Comparison of ENCODE assay signal across 8 cellular contexts in the genomic region with DNA sequence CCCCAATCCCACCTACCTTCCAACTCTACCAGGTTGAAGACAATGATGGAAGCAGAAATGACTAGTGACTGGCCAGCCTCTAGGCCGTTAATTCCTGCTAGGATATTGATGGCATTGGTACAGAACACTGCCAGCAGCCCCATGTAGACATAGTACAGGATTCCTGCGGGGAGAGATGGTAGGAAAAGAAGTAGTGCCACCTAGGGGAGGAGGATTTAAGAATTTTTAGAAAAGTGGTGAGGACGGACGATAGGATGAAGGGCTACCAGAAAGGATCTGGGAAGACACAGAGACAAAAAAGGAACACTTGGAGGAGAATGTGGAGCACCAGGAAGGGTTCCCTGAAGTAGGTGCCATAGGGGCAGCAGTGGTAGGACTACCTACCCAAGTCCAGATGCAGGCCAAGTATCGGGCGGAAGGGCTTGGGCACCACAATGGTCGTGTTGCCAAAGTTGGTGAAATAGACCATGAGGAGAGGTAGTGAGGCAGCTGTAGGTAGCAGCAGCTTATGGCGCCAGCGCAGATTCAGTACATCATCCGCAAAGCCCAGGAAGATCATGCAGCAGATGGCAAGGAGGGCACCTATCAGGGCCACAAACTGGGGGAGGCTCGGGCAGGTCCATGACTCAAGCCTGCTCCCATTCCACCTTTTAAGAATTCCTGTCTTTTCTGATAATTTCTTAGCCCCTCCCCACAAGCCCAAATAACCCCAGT. TPM values are rescaled to one million over a fixed set of nuclear protein-coding genes. Genes with fewer than 3 reads are reported as not detected.
DNase-seq lines count a peak whose midpoint lies in the region; ATAC-seq, FAIRE-seq and TF ChIP-seq lines count a peak whose summit lies in the region.

No MANE protein-coding gene starts in this region.

- peaks cover 17% of the 10 kb centered on the region for H3K23me2 ChIP-seq in H1 (ENCODE audit: low read depth, low read length)

- H3K9ac ChIP-seq in H1 (replicated peaks in 1 of 4; ENCODE audit: extremely low read depth in 1 of 4, low read depth in 3 of 4, low read length in 3 of 4) = peak overlapping the region in 3 of 4 experiments; percentile 25 to 92 (median 90); a peak in 5 of 7 replicates

- no peak overlapping the region for H2BK120ac ChIP-seq in H1 (replicated peaks; ENCODE audit: low read depth, low read length)

- CTCF ChIA-PET in H1 (lab: Charles Lee; ENCODE audit: partially characterized antibody) = interaction anchor here (0.7 to 2.8 kb wide), 12 partner anchors 9 to 309 kb away, joined by 3 to 11 read pairs (median 4); no protein-coding TSS in a partner anchor

- TF ChIP-seq EP300 in H1 (IDR thresholded peaks at IDR 0.05; ENCODE audit: borderline replicate concordance in 1 of 2, low read depth in 2 of 2, low read length in 2 of 2) = no peak

- H2AK5ac ChIP-seq in H1 (ENCODE audit: low read depth, low read length) = peak overlapping the region; percentile 99

- H3K9me3 ChIP-seq in H1 (ENCODE audit: insufficient read depth in 2 of 2, low read depth in 1 of 2, low read length in 1 of 2) (no peaks in the 10 kb centered on the region), neuron (ENCODE audit: low read length) (no peaks in the 10 kb centered on the region)

- H3K4me1 ChIP-seq in H1 (replicated peaks in 1 of 4; ENCODE audit: control insufficient read depth in 3 of 4, insufficient read depth in 4 of 4, low read length in 3 of 4) = peaks cover 3 to 11% (median 5%) of the 10 kb centered on the region in 4 experiments; a peak in 6 of 7 replicates
- peaks cover 25% of the 10 kb centered on the region for H3K4me1 ChIP-seq in neuron (ENCODE audit: insufficient read depth, low read length)

- no peak for DNase-seq in GM19239 (ENCODE audit: insufficient read length, low spot score)
- DNase-seq in RCC 7860 (ENCODE audit: low spot score) = peak; percentile 41
- no peak for DNase-seq in H1 (ENCODE audit: low read depth in 1 of 2, low spot score in 2 of 2)
- no peak for DNase-seq in NCI-H128 (lab: John Stamatoyannopoulos, UW; ENCODE audit: unreplicated experiment)

- peaks cover 7% of the 10 kb centered on the region for H3K79me1 ChIP-seq in H1 (ENCODE audit: low read depth, low read length)

- H4K8ac ChIP-seq in H1 (ENCODE audit: extremely low read depth, insufficient read depth, low read length) = no peak overlapping the region; the same call in 1 of the 2 replicates

- ATAC-seq in HG03469 (IDR thresholded peaks at IDR 0.05; ENCODE audit: unreplicated experiment) = no peak
- no peak for ATAC-seq in GM21529 (IDR thresholded peaks at IDR 0.05; ENCODE audit: unreplicated experiment)

- H2AFZ ChIP-seq in H1 (ENCODE audit: low read length) (no peak overlapping the region), neuron (ENCODE audit: low read depth, low read length) (no peak overlapping the region)

- no peak overlapping the region for H4K5ac ChIP-seq in H1 (ENCODE audit: insufficient read length, low read depth, low read length)

- H3K36me3 ChIP-seq in H1 (ENCODE audit: control insufficient read depth in 2 of 4, insufficient read depth in 4 of 4, low read length in 3 of 4) (peaks cover 5 to 24% (median 16%) of the 10 kb centered on the region in 4 experiments; a peak in 6 of 8 replicates), neuron (ENCODE audit: insufficient read depth, low read length) (peaks cover 24% of the 10 kb centered on the region)

- H3K4me3 ChIP-seq in H1 (ENCODE audit: extremely low read depth in 1 of 4, insufficient read depth in 2 of 4, low read depth in 3 of 4, low read length in 4 of 4) = peak overlapping the region; percentile 66 to 97 (median 90)
- H3K4me3 ChIP-seq in neuron (ENCODE audit: low read length) = peak overlapping the region; percentile 90

- H2BK12ac ChIP-seq in H1 (ENCODE audit: low read depth, low read length) = peak overlapping the region; percentile 87; the same call in 1 of the 2 replicates

- no peak overlapping the region for H4K91ac ChIP-seq in H1 (replicated peaks; ENCODE audit: insufficient read length, low read length)

- H3K4me2 ChIP-seq in H1 (ENCODE audit: insufficient read depth in 1 of 2, low read depth in 2 of 2, low read length in 2 of 2) = peak overlapping the region; percentile 92 to 98

- H3K79me2 ChIP-seq in H1 (ENCODE audit: control insufficient read depth in 1 of 2, insufficient read depth in 2 of 2, low read length in 2 of 2) = peaks cover 0 to 12% of the 10 kb centered on the region in 2 experiments; a peak in 2 of 4 replicates

- TF ChIP-seq POLR2A in H1 (IDR thresholded peaks at IDR 0.05; ENCODE audit: control extremely low read depth in 1 of 2, low read depth in 2 of 2, low read length in 2 of 2) = no peak

- peak overlapping the region; percentile 90; the same call in 1 of the 2 replicates for H2BK20ac ChIP-seq in H1 (ENCODE audit: low read length)

- peaks cover 0 to 2% of the 10 kb centered on the region in 2 experiments for H4K20me1 ChIP-seq in H1 (replicated peaks in 1 of 2; ENCODE audit: control insufficient read depth in 1 of 2, insufficient read depth in 2 of 2, low read length in 2 of 2)

- FAIRE-seq in GM19239 (lab: Jason Lieb, UNC) = peak; percentile 8
- FAIRE-seq in RCC 7860 (lab: Jason Lieb, UNC) = no peak
- no peak for FAIRE-seq in H1 (lab: Jason Lieb, UNC)

- peak overlapping the region; percentile 78 for H2BK5ac ChIP-seq in H1 (ENCODE audit: low read depth, low read length)

- H3K4ac ChIP-seq in H1 (replicated peaks; ENCODE audit: insufficient read length, low read depth, low read length) = peak overlapping the region; percentile 45

- 53% methylated on average over 11 of the region's 11 CpGs; no CpG with 5 or more reads in 1 of the 2 experiments for WGBS in H1 (ENCODE audit: extremely low coverage in 1 of 2, insufficient coverage in 1 of 2, insufficient read length in 1 of 2, insufficient replicate concordance in 2 of 2, low coverage in 1 of 2, low lambda C conversion rate in 2 of 2, missing lambda C conversion rate in 1 of 2), 2 experiments

- H3K14ac ChIP-seq in H1 (ENCODE audit: insufficient read length) = no peak overlapping the region

- POLR2A ChIA-PET in H1 (lab: Charles Lee; ENCODE audit: partially characterized antibody) = interaction anchor here (8.6 kb wide), 1 partner anchor 15 kb away, joined by 141 read pairs; the partner anchor contains the start of gene HMBS

- TF ChIP-seq RAD21 in H1 (IDR thresholded peaks at IDR 0.05 in 1 of 2, conservative IDR thresholded peaks at IDR 0.05 in 1 of 2; ENCODE audit: low read depth in 2 of 2, low read length in 2 of 2) = peak; percentile 41 to 47; a peak in 2 of 4 replicates

- H3K18ac ChIP-seq in H1 (ENCODE audit: extremely low read depth, low read length) = 0 out of 2 replicates have a peak overlapping the region, but pooled peaks have one; percentile 43

- peak overlapping the region; percentile 95; the same call in 1 of the 2 replicates for H2BK15ac ChIP-seq in H1 (ENCODE audit: low read length)

- TF ChIP-seq CTCF in C4-2B (conservative IDR thresholded peaks at IDR 0.05) (peak; percentile 83), H1 (IDR thresholded peaks at IDR 0.05; ENCODE audit: control extremely low read depth in 1 of 3, insufficient read depth in 1 of 3, low read depth in 1 of 3, low read length in 3 of 3) (peak in 2 of 3 experiments; percentile 36 to 50; a peak in 3 of 4 replicates)

- no peak overlapping the region for H3K23ac ChIP-seq in H1 (ENCODE audit: insufficient read length)

- no peaks in the 10 kb centered on the region for H3K27me3 ChIP-seq in H1 (replicated peaks in 1 of 4; ENCODE audit: control insufficient read depth in 3 of 4, extremely low read depth in 1 of 4, insufficient read depth in 3 of 4, low read length in 3 of 4)
- H3K27me3 ChIP-seq in neuron (ENCODE audit: insufficient read depth, low read length) = no peaks in the 10 kb centered on the region

- H3K56ac ChIP-seq in H1 (replicated peaks; ENCODE audit: insufficient read length, low read depth, low read length) = no peak overlapping the region

- H3K27ac ChIP-seq in C4-2B (peak overlapping the region; percentile 93), H1 (ENCODE audit: low read depth, low read length) (no peak overlapping the region)

RNA-seq across cellular contexts. Expression of gene DPAGT1, which starts 1.2 kb away (rescaled TPM):
- 59.8 and 62.9 TPM in 2 replicates for total RNA-seq in H1 (2021; fragmentation: NEBNext Ultra II Directional; extraction: Animal tissue kit (Norgen Biotek cat#: 25700))
- polyA plus RNA-seq in H1 (2011; rRNA removed) = 207 and 236 TPM in 2 replicates
- polyA plus RNA-seq in H1 (2011; cell fraction: cytosol; rRNA removed) = 120 TPM
- polyA plus RNA-seq in H1 (2011; cell fraction: nucleus; rRNA removed) = 164 TPM
- 53.0 to 62.4 TPM (median 60.8 TPM) in 4 replicates for polyA plus RNA-seq in H1 (2012, experiment 1 of 2)
- polyA plus RNA-seq in H1 (2012, experiment 2 of 2) = 65.1 TPM
- polyA plus RNA-seq in H1 (2013, experiment 1 of 2) = 100 TPM
- 99.2 TPM for polyA plus RNA-seq in H1 (2013, experiment 2 of 2)
- 125 and 138 TPM in 2 replicates for polyA minus RNA-seq in H1 (2011; rRNA and poly(A)+ RNA removed)
- polyA minus RNA-seq in H1 (2011; cell fraction: cytosol; rRNA and poly(A)+ RNA removed) = 43.4 TPM
- polyA minus RNA-seq in H1 (2011; cell fraction: nucleus; rRNA and poly(A)+ RNA removed) = 64.8 TPM

RNA-seq across cellular contexts. Expression of gene C2CD2L, which starts 6.7 kb away (rescaled TPM):
- total RNA-seq in H1 (2021; fragmentation: NEBNext Ultra II Directional; extraction: Animal tissue kit (Norgen Biotek cat#: 25700)) = 3.3 and 4.0 TPM in 2 replicates
- polyA plus RNA-seq in H1 (2011; rRNA removed) = 2.5 and 3.4 TPM in 2 replicates
- polyA plus RNA-seq in H1 (2011; cell fraction: cytosol; rRNA removed) = 2.4 TPM
- 10.6 TPM for polyA plus RNA-seq in H1 (2011; cell fraction: nucleus; rRNA removed)
- 2.4 to 3.1 TPM (median 2.9 TPM) in 4 replicates for polyA plus RNA-seq in H1 (2012, experiment 1 of 2)
- 1.8 TPM for polyA plus RNA-seq in H1 (2012, experiment 2 of 2)
- polyA plus RNA-seq in H1 (2013, experiment 1 of 2) = 3.9 TPM
- 3.4 TPM for polyA plus RNA-seq in H1 (2013, experiment 2 of 2)
- 2.8 and 3.4 TPM in 2 replicates for polyA minus RNA-seq in H1 (2011; rRNA and poly(A)+ RNA removed)
- polyA minus RNA-seq in H1 (2011; cell fraction: cytosol; rRNA and poly(A)+ RNA removed) = 3.7 TPM
- polyA minus RNA-seq in H1 (2011; cell fraction: nucleus; rRNA and poly(A)+ RNA removed) = 4.6 TPM

RNA-seq across cellular contexts. Expression of gene HMBS, which starts 15.7 kb away (rescaled TPM):
- 65.5 and 69.3 TPM in 2 replicates for total RNA-seq in H1 (2021; fragmentation: NEBNext Ultra II Directional; extraction: Animal tissue kit (Norgen Biotek cat#: 25700))
- polyA plus RNA-seq in H1 (2011; rRNA removed) = 104 and 109 TPM in 2 replicates
- polyA plus RNA-seq in H1 (2011; cell fraction: cytosol; rRNA removed) = 123 TPM
- polyA plus RNA-seq in H1 (2011; cell fraction: nucleus; rRNA removed) = 128 TPM
- polyA plus RNA-seq in H1 (2012, experiment 1 of 2) = 65.2 to 89.7 TPM (median 83.7 TPM) in 4 replicates
- 110 TPM for polyA plus RNA-seq in H1 (2012, experiment 2 of 2)
- polyA plus RNA-seq in H1 (2013, experiment 1 of 2) = 45.1 TPM
- 44.1 TPM for polyA plus RNA-seq in H1 (2013, experiment 2 of 2)
- polyA minus RNA-seq in H1 (2011; rRNA and poly(A)+ RNA removed) = 78.6 and 79.0 TPM in 2 replicates
- 51.2 TPM for polyA minus RNA-seq in H1 (2011; cell fraction: cytosol; rRNA and poly(A)+ RNA removed)
- polyA minus RNA-seq in H1 (2011; cell fraction: nucleus; rRNA and poly(A)+ RNA removed) = 44.6 TPM

RNA-seq across cellular contexts. Expression of gene HINFP, which starts 21.0 kb away (rescaled TPM):
- total RNA-seq in H1 (2021; fragmentation: NEBNext Ultra II Directional; extraction: Animal tissue kit (Norgen Biotek cat#: 25700)) = 35.0 and 36.6 TPM in 2 replicates
- polyA plus RNA-seq in H1 (2011; rRNA removed) = 37.3 and 41.2 TPM in 2 replicates
- polyA plus RNA-seq in H1 (2011; cell fraction: cytosol; rRNA removed) = 42.7 TPM
- 75.6 TPM for polyA plus RNA-seq in H1 (2011; cell fraction: nucleus; rRNA removed)
- polyA plus RNA-seq in H1 (2012, experiment 1 of 2) = 21.7 to 33.1 TPM (median 27.9 TPM) in 4 replicates
- polyA plus RNA-seq in H1 (2012, experiment 2 of 2) = 15.8 TPM
- polyA plus RNA-seq in H1 (2013, experiment 1 of 2) = 21.5 TPM
- 19.9 TPM for polyA plus RNA-seq in H1 (2013, experiment 2 of 2)
- polyA minus RNA-seq in H1 (2011; rRNA and poly(A)+ RNA removed) = 55.7 and 67.4 TPM in 2 replicates
- polyA minus RNA-seq in H1 (2011; cell fraction: cytosol; rRNA and poly(A)+ RNA removed) = 22.5 TPM
- polyA minus RNA-seq in H1 (2011; cell fraction: nucleus; rRNA and poly(A)+ RNA removed) = 48.1 TPM

RNA-seq across cellular contexts. Expression of gene VPS11, which starts 32.8 kb away (rescaled TPM):
- total RNA-seq in H1 (2021; fragmentation: NEBNext Ultra II Directional; extraction: Animal tissue kit (Norgen Biotek cat#: 25700)) = 15.5 and 16.6 TPM in 2 replicates
- 13.1 and 14.8 TPM in 2 replicates for polyA plus RNA-seq in H1 (2011; rRNA removed)
- 13.1 TPM for polyA plus RNA-seq in H1 (2011; cell fraction: cytosol; rRNA removed)
- polyA plus RNA-seq in H1 (2011; cell fraction: nucleus; rRNA removed) = 35.9 TPM
- 26.0 to 28.1 TPM (median 27.0 TPM) in 4 replicates for polyA plus RNA-seq in H1 (2012, experiment 1 of 2)
- polyA plus RNA-seq in H1 (2012, experiment 2 of 2) = 18.7 TPM
- polyA plus RNA-seq in H1 (2013, experiment 1 of 2) = 18.1 TPM
- polyA plus RNA-seq in H1 (2013, experiment 2 of 2) = 15.6 TPM
- 16.9 and 23.9 TPM in 2 replicates for polyA minus RNA-seq in H1 (2011; rRNA and poly(A)+ RNA removed)
- 8.8 TPM for polyA minus RNA-seq in H1 (2011; cell fraction: cytosol; rRNA and poly(A)+ RNA removed)
- polyA minus RNA-seq in H1 (2011; cell fraction: nucleus; rRNA and poly(A)+ RNA removed) = 13.5 TPM
